23 cellular contexts compared by ENCODE assay signal in genomic region chr16:89550421-89550988, GRCh38. TPM values are rescaled to one million over a fixed set of nuclear protein-coding genes. Genes with fewer than 3 reads are reported as not detected.
"Had no signal": no experiment of that assay in that cellular context is flagged by ENCODE, and none has a peak within 500 bp of the region (broad histone marks: within the 10 kb centered on the region; RNA-seq: fewer than 3 reads in every experiment).

No MANE protein-coding gene starts in this region.

- FAIRE-seq: frontal cortex, islet of Langerhans, pancreas had no signal

- H3K27me3 ChIP-seq: pancreas, right atrium auricular region had no signal

- H3K27ac ChIP-seq: pancreas, psoas muscle, right atrium auricular region, thoracic aorta, WERI-Rb-1 had no signal

- H3K36me3 ChIP-seq: WERI-Rb-1 had no signal

- H3K4me3 Mint-ChIP-seq: activated naive CD4-positive, alpha-beta T cell treated with anti-CD3 and anti-CD28 coated beads for 36 hours; activated T-cell treated with anti-CD3 and anti-CD28 coated beads, Interleukin-2, amount 50 U/mL, for 4 hours; brain; nephron; T-helper 2 cell treated with Interferon-gamma antibody and Interleukin-4, amounts not matched to agents 5 μg/mL and 100 μg/mL, for 36 hours; type B pancreatic cell had no signal

- DNase-seq: activated CD4-positive, CD25-positive, alpha-beta regulatory T cell treated with anti-CD3 and anti-CD28 coated beads, Interleukin-2, amount 50 U/mL, for 72 hours; activated CD8-positive, alpha-beta memory T cell treated with anti-CD3 and anti-CD28 coated beads, Interleukin-2, amount 50 U/mL, for 4 hours; activated naive CD4-positive, alpha-beta T cell treated with anti-CD3 and anti-CD28 coated beads for 36 hours; activated T-cell treated with anti-CD3 and anti-CD28 coated beads, Interleukin-2, amount 50 U/mL, for 4 hours; aorta; effector memory CD4-positive, alpha-beta T cell; hypothalamus; left ventricle myocardium superior; mammary epithelial cell; midbrain; pancreas; psoas muscle; stimulated activated CD4-positive, alpha-beta T cell treated with anti-CD3 and anti-CD28 coated beads, Interleukin-4, amount 100 ng/mL, for 24 hours; stimulated activated naive CD4-positive, alpha-beta T cell treated with Interleukin-2 at 50 U/mL for 16 hours; WERI-Rb-1 had no signal

- H3K4me3 ChIP-seq: pancreas, psoas muscle, right atrium auricular region, thoracic aorta had no signal

- H3K27me3 Mint-ChIP-seq: brain, type B pancreatic cell had no signal

- ATAC-seq: activated T-cell treated with anti-CD3 and anti-CD28 coated beads, Interleukin-2, amount 50 U/mL, for 4 hours; left ventricle myocardium superior; pancreas had no signal

- H3K27ac Mint-ChIP-seq: activated naive CD4-positive, alpha-beta T cell treated with anti-CD3 and anti-CD28 coated beads for 36 hours; brain; T-helper 2 cell treated with Interferon-gamma antibody and Interleukin-4, amounts not matched to agents 5 μg/mL and 100 μg/mL, for 36 hours; type B pancreatic cell had no signal

- H3K4me1 ChIP-seq: pancreas, psoas muscle, right atrium auricular region had no signal

- H3K9me3 ChIP-seq: pancreas, psoas muscle, right atrium auricular region, thoracic aorta had no signal

- H3K4me1 Mint-ChIP-seq: brain, nephron had no signal

- H3K9me3 Mint-ChIP-seq: activated naive CD4-positive, alpha-beta T cell treated with anti-CD3 and anti-CD28 coated beads for 36 hours; activated T-cell treated with anti-CD3 and anti-CD28 coated beads, Interleukin-2, amount 50 U/mL, for 4 hours; brain; nephron; T-helper 2 cell treated with Interferon-gamma antibody and Interleukin-4, amounts not matched to agents 5 μg/mL and 100 μg/mL, for 36 hours; type B pancreatic cell had no signal

RNA-seq across cellular contexts. Expression of gene CPNE7, which starts 25.1 kb away (rescaled TPM):
- total RNA-seq: left ventricle myocardium superior, psoas muscle, right atrium auricular region, thoracic aorta had no signal
